ENCODE assay signal across 2 cellular contexts in the genomic region with DNA sequence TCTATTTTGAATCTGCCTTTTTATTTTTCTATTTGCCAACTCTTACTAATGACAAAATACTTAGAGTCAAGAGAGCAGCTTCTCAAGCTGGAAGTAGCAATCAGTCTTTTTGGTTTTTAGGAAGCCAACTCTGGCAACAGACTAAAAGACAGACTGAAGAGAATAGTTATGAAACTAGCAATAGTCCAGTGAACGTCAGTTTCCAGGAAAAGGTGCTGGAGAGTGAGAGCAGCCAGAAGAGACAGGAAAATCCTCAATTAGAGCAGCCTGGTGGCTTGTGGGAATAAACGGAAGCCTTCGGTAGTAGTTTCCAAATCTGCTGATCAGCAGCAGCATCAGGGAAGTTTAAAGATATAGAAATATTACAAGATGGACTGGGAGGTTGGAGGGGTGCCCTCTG.
TF ChIP-seq lines count a peak whose summit lies in the region.

No MANE protein-coding gene starts in this region.

TF ChIP-seq in HCT116, 20 proteins besides CTCF, POLR2A, EP300 and RAD21:
- TF ChIP-seq CEBPB (IDR thresholded peaks at IDR 0.05; ENCODE audit: low read depth) (no peak), EGR1 (IDR thresholded peaks at IDR 0.05; ENCODE audit: low read depth) (no peak), YY1 (IDR thresholded peaks at IDR 0.05; ENCODE audit: extremely low read depth, insufficient replicate concordance, low read depth, low read length) (no peak), ZFX (IDR thresholded peaks at IDR 0.05) (no peak), SRF (IDR thresholded peaks at IDR 0.05; ENCODE audit: low read depth) (no peak), EZH2 (IDR thresholded peaks at IDR 0.05) (no peak), ELF1 (IDR thresholded peaks at IDR 0.05; ENCODE audit: borderline replicate concordance, low read depth) (no peak), TCF7L2 (IDR thresholded peaks at IDR 0.05; ENCODE audit: borderline replicate concordance, extremely low read depth, insufficient read depth, insufficient read length) (no peak), JUND (IDR thresholded peaks at IDR 0.05) (no peak), SP1 (IDR thresholded peaks at IDR 0.05; ENCODE audit: low read depth) (no peak), FOSL1 (IDR thresholded peaks at IDR 0.05; ENCODE audit: low read depth) (no peak), CBX3 (IDR thresholded peaks at IDR 0.05; ENCODE audit: low read depth) (no peak), EZH2phosphoT487 (IDR thresholded peaks at IDR 0.05; ENCODE audit: borderline replicate concordance) (no peak)
- TF ChIP-seq, protein P1, sequence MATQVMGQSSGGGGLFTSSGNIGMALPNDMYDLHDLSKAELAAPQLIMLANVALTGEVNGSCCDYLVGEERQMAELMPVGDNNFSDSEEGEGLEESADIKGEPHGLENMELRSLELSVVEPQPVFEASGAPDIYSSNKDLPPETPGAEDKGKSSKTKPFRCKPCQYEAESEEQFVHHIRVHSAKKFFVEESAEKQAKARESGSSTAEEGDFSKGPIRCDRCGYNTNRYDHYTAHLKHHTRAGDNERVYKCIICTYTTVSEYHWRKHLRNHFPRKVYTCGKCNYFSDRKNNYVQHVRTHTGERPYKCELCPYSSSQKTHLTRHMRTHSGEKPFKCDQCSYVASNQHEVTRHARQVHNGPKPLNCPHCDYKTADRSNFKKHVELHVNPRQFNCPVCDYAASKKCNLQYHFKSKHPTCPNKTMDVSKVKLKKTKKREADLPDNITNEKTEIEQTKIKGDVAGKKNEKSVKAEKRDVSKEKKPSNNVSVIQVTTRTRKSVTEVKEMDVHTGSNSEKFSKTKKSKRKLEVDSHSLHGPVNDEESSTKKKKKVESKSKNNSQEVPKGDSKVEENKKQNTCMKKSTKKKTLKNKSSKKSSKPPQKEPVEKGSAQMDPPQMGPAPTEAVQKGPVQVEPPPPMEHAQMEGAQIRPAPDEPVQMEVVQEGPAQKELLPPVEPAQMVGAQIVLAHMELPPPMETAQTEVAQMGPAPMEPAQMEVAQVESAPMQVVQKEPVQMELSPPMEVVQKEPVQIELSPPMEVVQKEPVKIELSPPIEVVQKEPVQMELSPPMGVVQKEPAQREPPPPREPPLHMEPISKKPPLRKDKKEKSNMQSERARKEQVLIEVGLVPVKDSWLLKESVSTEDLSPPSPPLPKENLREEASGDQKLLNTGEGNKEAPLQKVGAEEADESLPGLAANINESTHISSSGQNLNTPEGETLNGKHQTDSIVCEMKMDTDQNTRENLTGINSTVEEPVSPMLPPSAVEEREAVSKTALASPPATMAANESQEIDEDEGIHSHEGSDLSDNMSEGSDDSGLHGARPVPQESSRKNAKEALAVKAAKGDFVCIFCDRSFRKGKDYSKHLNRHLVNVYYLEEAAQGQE (IDR thresholded peaks at IDR 0.05; ENCODE audit: low read depth), result no peak
- TF ChIP-seq, protein P2, sequence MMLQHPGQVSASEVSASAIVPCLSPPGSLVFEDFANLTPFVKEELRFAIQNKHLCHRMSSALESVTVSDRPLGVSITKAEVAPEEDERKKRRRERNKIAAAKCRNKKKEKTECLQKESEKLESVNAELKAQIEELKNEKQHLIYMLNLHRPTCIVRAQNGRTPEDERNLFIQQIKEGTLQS (IDR thresholded peaks at IDR 0.05), result no peak
- TF ChIP-seq, protein P3, sequence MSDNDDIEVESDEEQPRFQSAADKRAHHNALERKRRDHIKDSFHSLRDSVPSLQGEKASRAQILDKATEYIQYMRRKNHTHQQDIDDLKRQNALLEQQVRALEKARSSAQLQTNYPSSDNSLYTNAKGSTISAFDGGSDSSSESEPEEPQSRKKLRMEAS (IDR thresholded peaks at IDR 0.05), result no peak
TF ChIP-seq in HCT116: peak in this region for 0.

TF ChIP-seq in K562, 482 proteins besides CTCF, POLR2A, EP300 and RAD21:
- no peak for TF ChIP-seq NR2C2 (CRISPR knock-in tag; IDR thresholded peaks at IDR 0.05)
- TF ChIP-seq NR2C2 (tag; IDR thresholded peaks at IDR 0.05), result no peak
- TF ChIP-seq, protein P4, sequence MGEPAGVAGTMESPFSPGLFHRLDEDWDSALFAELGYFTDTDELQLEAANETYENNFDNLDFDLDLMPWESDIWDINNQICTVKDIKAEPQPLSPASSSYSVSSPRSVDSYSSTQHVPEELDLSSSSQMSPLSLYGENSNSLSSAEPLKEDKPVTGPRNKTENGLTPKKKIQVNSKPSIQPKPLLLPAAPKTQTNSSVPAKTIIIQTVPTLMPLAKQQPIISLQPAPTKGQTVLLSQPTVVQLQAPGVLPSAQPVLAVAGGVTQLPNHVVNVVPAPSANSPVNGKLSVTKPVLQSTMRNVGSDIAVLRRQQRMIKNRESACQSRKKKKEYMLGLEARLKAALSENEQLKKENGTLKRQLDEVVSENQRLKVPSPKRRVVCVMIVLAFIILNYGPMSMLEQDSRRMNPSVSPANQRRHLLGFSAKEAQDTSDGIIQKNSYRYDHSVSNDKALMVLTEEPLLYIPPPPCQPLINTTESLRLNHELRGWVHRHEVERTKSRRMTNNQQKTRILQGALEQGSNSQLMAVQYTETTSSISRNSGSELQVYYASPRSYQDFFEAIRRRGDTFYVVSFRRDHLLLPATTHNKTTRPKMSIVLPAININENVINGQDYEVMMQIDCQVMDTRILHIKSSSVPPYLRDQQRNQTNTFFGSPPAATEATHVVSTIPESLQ (CRISPR knock-in tag; IDR thresholded peaks at IDR 0.05), result no peak
- TF ChIP-seq MED1 (CRISPR knock-in tag; IDR thresholded peaks at IDR 0.05; ENCODE audit: borderline replicate concordance), result no peak
- TF ChIP-seq, protein P5, sequence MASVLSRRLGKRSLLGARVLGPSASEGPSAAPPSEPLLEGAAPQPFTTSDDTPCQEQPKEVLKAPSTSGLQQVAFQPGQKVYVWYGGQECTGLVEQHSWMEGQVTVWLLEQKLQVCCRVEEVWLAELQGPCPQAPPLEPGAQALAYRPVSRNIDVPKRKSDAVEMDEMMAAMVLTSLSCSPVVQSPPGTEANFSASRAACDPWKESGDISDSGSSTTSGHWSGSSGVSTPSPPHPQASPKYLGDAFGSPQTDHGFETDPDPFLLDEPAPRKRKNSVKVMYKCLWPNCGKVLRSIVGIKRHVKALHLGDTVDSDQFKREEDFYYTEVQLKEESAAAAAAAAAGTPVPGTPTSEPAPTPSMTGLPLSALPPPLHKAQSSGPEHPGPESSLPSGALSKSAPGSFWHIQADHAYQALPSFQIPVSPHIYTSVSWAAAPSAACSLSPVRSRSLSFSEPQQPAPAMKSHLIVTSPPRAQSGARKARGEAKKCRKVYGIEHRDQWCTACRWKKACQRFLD (CRISPR knock-in tag; IDR thresholded peaks at IDR 0.05), result 0 out of 2 replicates have a peak, but pooled peaks have one; percentile 10
TF ChIP-seq in K562: peak in this region for 1.
